ENCODE assay signal across 1 cellular context in genomic region chr19:3983936-3984583, GRCh38.
TF ChIP-seq lines count a peak whose summit lies in the region.

No MANE protein-coding gene starts in this region.

TF ChIP-seq in GM23338, 12 proteins besides CTCF, POLR2A, EP300 and RAD21:
- TF ChIP-seq ZNF462 (CRISPR knock-in tag; IDR thresholded peaks at IDR 0.05), result no peak
- 0 out of 2 replicates have a peak, but pooled peaks have one; percentile 34 for TF ChIP-seq POLR2AphosphoS5 (IDR thresholded peaks at IDR 0.05; ENCODE audit: low read depth)
